Comparison of ENCODE assay signal across 1 cellular context in genomic region chr1:57464756-57465155, GRCh38.
TF ChIP-seq lines count a peak whose summit lies in the region.

No MANE protein-coding gene starts in this region.

TF ChIP-seq in HepG2, 621 proteins besides CTCF, POLR2A, EP300 and RAD21 (continued from another document and continues in another):
- TF ChIP-seq ZNF646 (CRISPR knock-in tag; IDR thresholded peaks at IDR 0.05) (no peak), ZNF550 (CRISPR knock-in tag; IDR thresholded peaks at IDR 0.05; ENCODE audit: borderline replicate concordance) (no peak), ZNF747 (CRISPR knock-in tag; IDR thresholded peaks at IDR 0.05; ENCODE audit: borderline replicate concordance) (no peak), ZNF772 (CRISPR knock-in tag; IDR thresholded peaks at IDR 0.05) (0 out of 2 replicates have a peak, but pooled peaks have one; percentile 30), MAX (IDR thresholded peaks at IDR 0.05) (no peak; the same call in 1 of the 2 replicates), ZKSCAN5 (CRISPR knock-in tag; IDR thresholded peaks at IDR 0.05) (no peak), PBX3 (CRISPR knock-in tag; IDR thresholded peaks at IDR 0.05; ENCODE audit: borderline replicate concordance) (no peak), ASH2L (IDR thresholded peaks at IDR 0.05; ENCODE audit: insufficient read length, low read depth, low read length) (peak; percentile 34), MAFG (CRISPR knock-in tag; IDR thresholded peaks at IDR 0.05) (no peak), HDAC2 (CRISPR knock-in tag; IDR thresholded peaks at IDR 0.05) (peak; percentile 76), ZNF17 (CRISPR knock-in tag; IDR thresholded peaks at IDR 0.05) (no peak), AFF4 (CRISPR knock-in tag; IDR thresholded peaks at IDR 0.05) (no peak), GATA4 (IDR thresholded peaks at IDR 0.05; ENCODE audit: borderline replicate concordance, low read depth) (peak; percentile 93), NCOA2 (CRISPR knock-in tag; IDR thresholded peaks at IDR 0.05) (peak; percentile 97), ZNF879 (CRISPR knock-in tag; IDR thresholded peaks at IDR 0.05) (no peak), ZKSCAN1 (IDR thresholded peaks at IDR 0.05; ENCODE audit: low read length) (no peak), CREB1 (IDR thresholded peaks at IDR 0.05) (no peak), CREB1 (CRISPR knock-in tag; IDR thresholded peaks at IDR 0.05) (peak; percentile 86), HHEX (CRISPR knock-in tag; IDR thresholded peaks at IDR 0.05) (peak; percentile 92), ESRRA (CRISPR knock-in tag; IDR thresholded peaks at IDR 0.05; ENCODE audit: low read depth) (0 out of 2 replicates have a peak, but pooled peaks have one; percentile 31), CBFB (CRISPR knock-in tag; IDR thresholded peaks at IDR 0.05) (0 out of 2 replicates have a peak, but pooled peaks have one; percentile 25), TEAD3 (CRISPR knock-in tag; optimal IDR thresholded peaks at IDR 0.05; ENCODE audit: borderline replicate concordance) (peak; percentile 52), ZGPAT (CRISPR knock-in tag; IDR thresholded peaks at IDR 0.05) (peak; percentile 66; the same call in 1 of the 2 replicates), ZNF710 (CRISPR knock-in tag; IDR thresholded peaks at IDR 0.05; ENCODE audit: borderline replicate concordance) (peak; percentile 54; the same call in 1 of the 2 replicates), PITX1 (CRISPR knock-in tag; IDR thresholded peaks at IDR 0.05) (peak; percentile 47; the same call in 1 of the 2 replicates), HOXD1 (CRISPR knock-in tag; IDR thresholded peaks at IDR 0.05) (peak; percentile 32; the same call in 1 of the 2 replicates), JUND (CRISPR knock-in tag; IDR thresholded peaks at IDR 0.05) (0 out of 2 replicates have a peak, but pooled peaks have one; percentile 31), SNRNP70 (IDR thresholded peaks at IDR 0.05; ENCODE audit: low read depth, low read length) (no peak), ZNF280D (CRISPR knock-in tag; IDR thresholded peaks at IDR 0.05) (0 out of 2 replicates have a peak, but pooled peaks have one; percentile 37), ZNF10 (CRISPR knock-in tag; IDR thresholded peaks at IDR 0.05; ENCODE audit: borderline replicate concordance, low read depth) (no peak), ATF3 (CRISPR knock-in tag; IDR thresholded peaks at IDR 0.05) (0 out of 2 replicates have a peak, but pooled peaks have one; percentile 17), ZNF556 (CRISPR knock-in tag; IDR thresholded peaks at IDR 0.05; ENCODE audit: borderline replicate concordance) (peak; percentile 47; the same call in 1 of the 2 replicates), RXRB (CRISPR knock-in tag; IDR thresholded peaks at IDR 0.05; ENCODE audit: borderline replicate concordance) (peak; percentile 53; the same call in 1 of the 2 replicates), KLF15 (CRISPR knock-in tag; IDR thresholded peaks at IDR 0.05; ENCODE audit: borderline replicate concordance) (no peak), ZFY (CRISPR knock-in tag; IDR thresholded peaks at IDR 0.05) (no peak), TP53 (CRISPR knock-in tag; conservative IDR thresholded peaks at IDR 0.05) (no peak)
